ENCODE assay signal across 1 cellular context in the genomic region with DNA sequence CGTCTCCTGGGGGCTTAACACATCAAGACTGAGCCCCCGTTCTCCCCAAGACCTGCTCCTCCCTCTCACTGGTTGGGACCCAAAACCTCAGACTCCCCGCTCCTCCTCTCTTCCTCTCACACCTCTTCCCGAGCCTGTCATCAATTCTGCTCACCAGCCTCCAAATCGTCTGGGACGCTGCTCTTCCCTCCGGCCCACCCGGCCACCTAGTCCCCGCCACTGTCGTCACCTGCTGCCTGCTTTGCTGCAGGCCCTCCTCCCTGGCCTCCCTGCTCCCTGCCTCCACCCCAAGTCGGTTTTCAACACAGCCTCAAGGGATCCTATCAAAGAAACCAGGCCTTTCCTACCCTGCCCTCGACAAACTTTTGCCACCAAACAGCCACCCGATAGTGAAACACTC.
TF ChIP-seq lines count a peak whose summit lies in the region.

No MANE protein-coding gene starts in this region.

TF ChIP-seq in H1, 55 proteins besides CTCF, POLR2A, EP300 and RAD21:
- TF ChIP-seq, protein P1, sequence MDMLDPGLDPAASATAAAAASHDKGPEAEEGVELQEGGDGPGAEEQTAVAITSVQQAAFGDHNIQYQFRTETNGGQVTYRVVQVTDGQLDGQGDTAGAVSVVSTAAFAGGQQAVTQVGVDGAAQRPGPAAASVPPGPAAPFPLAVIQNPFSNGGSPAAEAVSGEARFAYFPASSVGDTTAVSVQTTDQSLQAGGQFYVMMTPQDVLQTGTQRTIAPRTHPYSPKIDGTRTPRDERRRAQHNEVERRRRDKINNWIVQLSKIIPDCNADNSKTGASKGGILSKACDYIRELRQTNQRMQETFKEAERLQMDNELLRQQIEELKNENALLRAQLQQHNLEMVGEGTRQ (IDR thresholded peaks at IDR 0.05; ENCODE audit: low read length), result no peak
- TF ChIP-seq GTF2F1 (IDR thresholded peaks at IDR 0.05; ENCODE audit: borderline replicate concordance, low read depth, low read length), result no peak
- no peak for TF ChIP-seq KDM5A (IDR thresholded peaks at IDR 0.05; ENCODE audit: low read length)
- TF ChIP-seq ASH2L (IDR thresholded peaks at IDR 0.05; ENCODE audit: low read length), result no peak
- no peak for TF ChIP-seq CREB1 (IDR thresholded peaks at IDR 0.05)
- no peak for TF ChIP-seq CBX5 (IDR thresholded peaks at IDR 0.05; ENCODE audit: low read depth, low read length)
- TF ChIP-seq RXRA (IDR thresholded peaks at IDR 0.05; ENCODE audit: insufficient read depth, low read depth, low read length), result no peak
- TF ChIP-seq KDM1A (IDR thresholded peaks at IDR 0.05; ENCODE audit: borderline replicate concordance, low read length), result no peak
- TF ChIP-seq BCL11A (IDR thresholded peaks at IDR 0.05; ENCODE audit: low read depth in 2 of 2, low read length in 2 of 2), result no peak
- no peak for TF ChIP-seq TEAD4 (IDR thresholded peaks at IDR 0.05; ENCODE audit: low read depth, low read length)
- TF ChIP-seq FOSL1 (IDR thresholded peaks at IDR 0.05; ENCODE audit: insufficient read depth, low read depth, low read length), result no peak
- TF ChIP-seq YY1 (IDR thresholded peaks at IDR 0.05; ENCODE audit: low read depth, low read length), result no peak
- no peak for TF ChIP-seq POU5F1 (IDR thresholded peaks at IDR 0.05; ENCODE audit: low read depth, low read length)
- TF ChIP-seq RFX5 (IDR thresholded peaks at IDR 0.05; ENCODE audit: borderline replicate concordance, low read depth, low read length), result no peak
- no peak for TF ChIP-seq SP1 (IDR thresholded peaks at IDR 0.05; ENCODE audit: low read depth, low read length)
- TF ChIP-seq KDM4A (IDR thresholded peaks at IDR 0.05; ENCODE audit: low read depth, low read length, severe bottlenecking), result no peak
- no peak for TF ChIP-seq TCF12 (IDR thresholded peaks at IDR 0.05; ENCODE audit: low read depth, low read length)
